ENCODE assay signal across 8 cellular contexts in the genomic region with DNA sequence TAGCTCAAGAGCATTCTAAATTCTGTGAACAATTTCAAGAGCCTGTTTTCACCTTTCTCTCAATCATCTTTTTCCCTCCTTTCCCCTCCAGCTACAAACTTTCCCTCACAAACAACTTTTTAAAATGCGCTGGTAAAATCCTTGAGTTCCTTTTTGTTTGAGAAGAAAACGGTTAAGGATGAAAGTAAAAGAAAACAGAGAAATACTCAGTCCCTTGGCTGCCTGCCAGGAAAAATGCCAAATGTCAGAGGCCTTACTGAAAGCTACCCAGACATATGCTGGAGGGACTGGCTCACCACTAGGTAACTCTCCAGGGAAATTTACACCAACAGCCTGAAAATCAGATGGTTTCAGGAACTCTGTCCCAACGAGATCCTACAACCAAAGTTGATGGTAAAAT. TPM values are rescaled to one million over a fixed set of nuclear protein-coding genes. Genes with fewer than 3 reads are reported as not detected.
A peak's percentile ranks its signal among the peaks of the same experiment; 100 is the strongest.
DNase-seq lines count a peak whose midpoint lies in the region; ATAC-seq, FAIRE-seq and TF ChIP-seq lines count a peak whose summit lies in the region.

No MANE protein-coding gene starts in this region.

- WGBS in HepG2 (ENCODE audit: low lambda C conversion rate), result under 1% methylated on average over 3 of the region's 3 CpGs
- 42% methylated on average over 3 of the region's 3 CpGs for WGBS in suprapubic skin

- H3K4me1 Mint-ChIP-seq in activated T-cell treated with anti-CD3 and anti-CD28 coated beads, Interleukin-2, amount 50 U/mL, for 72 hours (ENCODE audit: low read depth), result peaks cover 27% of the 10 kb centered on the region

- in situ Hi-C loops in HepG2 (cut with HindIII; ENCODE audit: extremely low pct_ligation_motif_present, low pct_unique_long_range_greater_than_20kb), result no loop called here

- H3K27me3 ChIP-seq in HepG2 (ENCODE audit: control insufficient read depth in 1 of 2, insufficient read depth in 2 of 2, low read length in 2 of 2) (no peaks in the 10 kb centered on the region), tibial artery (no peaks in the 10 kb centered on the region), suprapubic skin (no peaks in the 10 kb centered on the region)

- DNase-seq in activated T-cell treated with anti-CD3 and anti-CD28 coated beads, Interleukin-2, amount 50 U/mL, for 72 hours, result peak; percentile 48 to 52
- DNase-seq in HepG2 (ENCODE audit: low spot score) (peak; percentile 17), tibial artery (peak; percentile 60 to 77), suprapubic skin (ENCODE audit: low spot score in 2 of 2) (no peak), GM19239 (ENCODE audit: insufficient read length, low spot score) (no peak)
- no peak for DNase-seq in effector CD4-positive, alpha-beta T cell

- no peak for TF ChIP-seq CTCF in HepG2 (CRISPR knock-in tag; IDR thresholded peaks at IDR 0.05)
- no peak for TF ChIP-seq CTCF in tibial artery (IDR thresholded peaks at IDR 0.05)
- TF ChIP-seq CTCF in suprapubic skin (IDR thresholded peaks at IDR 0.05), result no peak

- TF ChIP-seq POLR2A in GM18505 (IDR thresholded peaks at IDR 0.05; ENCODE audit: borderline replicate concordance, extremely low read depth, insufficient read depth, insufficient read length) (no peak), HepG2 (IDR thresholded peaks at IDR 0.05; ENCODE audit: insufficient read depth in 1 of 2, low read depth in 2 of 2, low read length in 2 of 2) (no peak), suprapubic skin (IDR thresholded peaks at IDR 0.05) (no peak)

- TF ChIP-seq EP300 in HepG2 (IDR thresholded peaks at IDR 0.05; ENCODE audit: low read depth in 2 of 2, low read length in 2 of 2) (no peak), HepG2 (CRISPR knock-in tag; IDR thresholded peaks at IDR 0.05; ENCODE audit: borderline replicate concordance) (no peak), suprapubic skin (IDR thresholded peaks at IDR 0.05) (no peak)

- intact Hi-C loops in HepG2 (cut with micrococcal nuclease; ENCODE audit: unreplicated experiment), result no loop called here
- intact Hi-C loops in tibial artery (cut with DNase I; ENCODE audit: low total_unique reads), result no loop called here

- H3K36me3 Mint-ChIP-seq in activated T-cell treated with anti-CD3 and anti-CD28 coated beads, Interleukin-2, amount 50 U/mL, for 72 hours (ENCODE audit: insufficient read depth in 2 of 2), result no peaks in the 10 kb centered on the region

- H3K9ac ChIP-seq in HepG2 (ENCODE audit: insufficient read depth, low read depth, low read length), result no peak overlapping the region

- no peaks in the 10 kb centered on the region for H3K79me2 ChIP-seq in HepG2 (ENCODE audit: insufficient read depth, low read length)

- POLR2A ChIA-PET in HepG2 (lab: Yijun Ruan, JAX), result no interaction called here

- H3K9me3 ChIP-seq in HepG2 (ENCODE audit: low read length) (no peaks in the 10 kb centered on the region), tibial artery (no peaks in the 10 kb centered on the region), suprapubic skin (no peaks in the 10 kb centered on the region)

- CTCF ChIA-PET in HepG2 (lab: Yijun Ruan, JAX; ENCODE audit: low intra/inter-chr PET ratio, low total read pairs), result no interaction called here

- no peaks in the 10 kb centered on the region for H3K9me3 Mint-ChIP-seq in activated T-cell treated with anti-CD3 and anti-CD28 coated beads, Interleukin-2, amount 50 U/mL, for 72 hours

- H3K36me3 ChIP-seq in HepG2 (replicated peaks in 1 of 2; ENCODE audit: control insufficient read depth in 1 of 2, insufficient read depth in 2 of 2, low read length in 2 of 2), result no peaks in the 10 kb centered on the region
- H3K36me3 ChIP-seq in tibial artery, result no peaks in the 10 kb centered on the region
- no peaks in the 10 kb centered on the region for H3K36me3 ChIP-seq in suprapubic skin

- FAIRE-seq in HepG2 (lab: Jason Lieb, UNC) (no peak), GM19239 (lab: Jason Lieb, UNC) (no peak)

- peak overlapping the region; percentile 33 for H3K27ac Mint-ChIP-seq in activated T-cell treated with anti-CD3 and anti-CD28 coated beads, Interleukin-2, amount 50 U/mL, for 72 hours

- H3K4me2 ChIP-seq in HepG2 (ENCODE audit: low read depth, low read length), result no peak overlapping the region

- H3K4me1 ChIP-seq in HepG2 (ENCODE audit: insufficient read depth, low read length) (peaks cover 30% of the 10 kb centered on the region), tibial artery (peaks cover 0 to 25% (median 13%) of the 10 kb centered on the region in 4 donors), suprapubic skin (peaks cover 5% of the 10 kb centered on the region)

- no TSS peak for BruUV-seq in HepG2 (replicated peaks; lab: Mats Ljungman, UMichigan)

- no peak overlapping the region for H2AFZ ChIP-seq in HepG2 (ENCODE audit: low read length)

- H3K27ac ChIP-seq in HepG2 (ENCODE audit: extremely low read length, insufficient read depth, low read length) (no peak overlapping the region), tibial artery (peak overlapping the region; percentile 50 to 60), suprapubic skin (no peak overlapping the region)

- H4K20me1 ChIP-seq in HepG2 (ENCODE audit: insufficient read depth, low read length), result no peaks in the 10 kb centered on the region

- TF ChIP-seq RAD21 in HepG2 (CRISPR knock-in tag; IDR thresholded peaks at IDR 0.05), result no peak

- no peaks in the 10 kb centered on the region for H3K27me3 Mint-ChIP-seq in activated T-cell treated with anti-CD3 and anti-CD28 coated beads, Interleukin-2, amount 50 U/mL, for 72 hours (ENCODE audit: low read depth)

- ATAC-seq in GM18505 (IDR thresholded peaks at IDR 0.05; ENCODE audit: unreplicated experiment) (peak; percentile 62), HG03045 (IDR thresholded peaks at IDR 0.05; ENCODE audit: unreplicated experiment) (peak; percentile 65), HepG2 (no peak)
- peak; percentile 29 for ATAC-seq in activated T-cell treated with anti-CD3 and anti-CD28 coated beads, Interleukin-2, amount 50 U/mL, for 72 hours (replicated peaks in 1 of 2)

- H3K4me3 Mint-ChIP-seq in activated T-cell treated with anti-CD3 and anti-CD28 coated beads, Interleukin-2, amount 50 U/mL, for 72 hours, result peak overlapping the region; percentile 20 to 43

- no peak overlapping the region for H3K4me3 ChIP-seq in HepG2 (replicated peaks in 1 of 3; ENCODE audit: insufficient read depth in 1 of 3, low read depth in 2 of 3, low read length in 3 of 3)
- H3K4me3 ChIP-seq in tibial artery, result no peak overlapping the region
- no peak overlapping the region for H3K4me3 ChIP-seq in suprapubic skin

TF ChIP-seq in HepG2, 621 proteins besides CTCF, POLR2A, EP300 and RAD21:
- TF ChIP-seq LCORL (IDR thresholded peaks at IDR 0.05) (peak; percentile 19; the same call in 1 of the 2 replicates), LCORL (CRISPR knock-in tag; IDR thresholded peaks at IDR 0.05) (no peak), TEAD3 (CRISPR knock-in tag; optimal IDR thresholded peaks at IDR 0.05; ENCODE audit: borderline replicate concordance) (no peak), SP1 (IDR thresholded peaks at IDR 0.05) (no peak), SP1 (CRISPR knock-in tag; IDR thresholded peaks at IDR 0.05) (no peak)
- TF ChIP-seq, protein P1, sequence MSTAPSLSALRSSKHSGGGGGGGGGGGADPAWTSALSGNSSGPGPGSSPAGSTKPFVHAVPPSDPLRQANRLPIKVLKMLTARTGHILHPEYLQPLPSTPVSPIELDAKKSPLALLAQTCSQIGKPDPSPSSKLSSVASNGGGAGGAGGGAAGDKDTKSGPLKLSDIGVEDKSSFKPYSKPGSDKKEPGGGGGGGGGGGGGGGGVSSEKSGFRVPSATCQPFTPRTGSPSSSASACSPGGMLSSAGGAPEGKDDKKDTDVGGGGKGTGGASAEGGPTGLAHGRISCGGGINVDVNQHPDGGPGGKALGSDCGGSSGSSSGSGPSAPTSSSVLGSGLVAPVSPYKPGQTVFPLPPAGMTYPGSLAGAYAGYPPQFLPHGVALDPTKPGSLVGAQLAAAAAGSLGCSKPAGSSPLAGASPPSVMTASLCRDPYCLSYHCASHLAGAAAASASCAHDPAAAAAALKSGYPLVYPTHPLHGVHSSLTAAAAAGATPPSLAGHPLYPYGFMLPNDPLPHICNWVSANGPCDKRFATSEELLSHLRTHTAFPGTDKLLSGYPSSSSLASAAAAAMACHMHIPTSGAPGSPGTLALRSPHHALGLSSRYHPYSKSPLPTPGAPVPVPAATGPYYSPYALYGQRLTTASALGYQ (CRISPR knock-in tag; IDR thresholded peaks at IDR 0.05), result no peak

RNA-seq across cellular contexts. Expression of a gene that starts 11.0 kb away (rescaled TPM):
- total RNA-seq in activated T-cell treated with anti-CD3 and anti-CD28 coated beads, Interleukin-2, amount 50 U/mL, for 72 hours, result 100 to 1,000 TPM; 288 to 386 TPM
- total RNA-seq in HepG2 (2016; rRNA removed; fragmentation: Illumina TruSeq; extraction: Trizol) (281 and 464 TPM in 2 replicates), suprapubic skin (100 to 1,000 TPM; 188 to 330 (median 233) TPM)
- 42.0 and 47.1 TPM in 2 replicates for total RNA-seq in HepG2 (2016; cell fraction: cytosol; rRNA removed; fragmentation: Illumina TruSeq; extraction: Trizol; ENCODE audit: low read depth)
- total RNA-seq in HepG2 (2016; cell fraction: insoluble cytoplasmic fraction; rRNA removed; fragmentation: Illumina TruSeq; extraction: Trizol), result 285 and 448 TPM in 2 replicates
- total RNA-seq in HepG2 (2016; cell fraction: membrane; rRNA removed; fragmentation: Illumina TruSeq; extraction: Trizol), result 101 and 110 TPM in 2 replicates
- total RNA-seq in HepG2 (2016; cell fraction: nucleus; rRNA removed; fragmentation: Illumina TruSeq; extraction: Trizol), result 159 and 166 TPM in 2 replicates
- 129 and 175 TPM in 2 replicates for polyA plus RNA-seq in HepG2 (2011; rRNA removed)
- 135 and 152 TPM in 2 replicates for polyA plus RNA-seq in HepG2 (2011; cell fraction: cytosol; rRNA removed)
- 36.3 and 45.4 TPM in 2 replicates for polyA plus RNA-seq in HepG2 (2011; cell fraction: nucleus; rRNA removed)
- 205 and 282 TPM in 2 replicates for polyA plus RNA-seq in HepG2 (2012)
- 49.9 and 50.6 TPM in 2 replicates for polyA plus RNA-seq in HepG2 (2016; cell fraction: cytosol; fragmentation: Illumina TruSeq; extraction: Trizol; ENCODE audit: low read depth)
- 619 and 673 TPM in 2 replicates for polyA plus RNA-seq in HepG2 (2016; cell fraction: insoluble cytoplasmic fraction; fragmentation: Illumina TruSeq; extraction: Trizol; ENCODE audit: low read depth)
- polyA plus RNA-seq in HepG2 (2016; cell fraction: membrane; fragmentation: Illumina TruSeq; extraction: Trizol; ENCODE audit: low read depth), result 96.8 and 107 TPM in 2 replicates
- 230 and 231 TPM in 2 replicates for polyA plus RNA-seq in HepG2 (2016; cell fraction: nucleus; fragmentation: Illumina TruSeq; extraction: Trizol; ENCODE audit: insufficient read depth, low read depth)
- 87.0 and 114 TPM in 2 replicates for polyA minus RNA-seq in HepG2 (2011; rRNA and poly(A)+ RNA removed; ENCODE audit: low replicate concordance)
- 138 and 157 TPM in 2 replicates for polyA minus RNA-seq in HepG2 (2011; cell fraction: cytosol; rRNA and poly(A)+ RNA removed)
- 137 and 140 TPM in 2 replicates for polyA minus RNA-seq in HepG2 (2011; cell fraction: nucleus; rRNA and poly(A)+ RNA removed)

Comparison
In these comparisons a context has a peak if more than half of its experiments do, and no peak if none do; other contexts are left out.
1. DNase-seq: peak in activated T-cell treated with anti-CD3 and anti-CD28 coated beads, Interleukin-2, amount 50 U/mL, for 72 hours (2 of 2), HepG2 (single experiment) and tibial artery (2 of 2); none in effector CD4-positive, alpha-beta T cell (single experiment), suprapubic skin (0 of 2) and GM19239 (single experiment).
2. H3K27ac ChIP-seq: peak in tibial artery (2 of 2); none in HepG2 (single experiment) and suprapubic skin (single experiment).